ENCODE assay signal across 8 cellular contexts in genomic region chr11:61776561-61777075, GRCh38. TPM values are rescaled to one million over a fixed set of nuclear protein-coding genes. Genes with fewer than 3 reads are reported as not detected.
DNase-seq lines count a peak whose midpoint lies in the region; ATAC-seq, FAIRE-seq and TF ChIP-seq lines count a peak whose summit lies in the region.

No MANE protein-coding gene starts in this region.

- peak; percentile 29 for DNase-seq in NCI-H2171 treated with DMSO at 0.1 percent for 48 hours (lab: John Stamatoyannopoulos, UW)
- DNase-seq in NCI-H2171 (lab: John Stamatoyannopoulos, UW) = no peak
- peak; percentile 100 for DNase-seq in HuH-7.5 (ENCODE audit: low spot score)
- no peak for DNase-seq in breast epithelium (ENCODE audit: low spot score in 2 of 2)
- peak; percentile 23 for DNase-seq in stimulated activated CD8-positive, alpha-beta memory T cell treated with anti-CD3 and anti-CD28 coated beads, Interleukin-12 subunit alpha, Interleukin-12 subunit beta, amount 100 ng/mL, for 24 hours (ENCODE audit: extremely low read depth)

- no peaks in the 10 kb centered on the region for H3K27me3 ChIP-seq in breast epithelium
- no peaks in the 10 kb centered on the region for H3K27me3 ChIP-seq in layer of hippocampus (ENCODE audit: control insufficient read depth, insufficient read depth, low read length)

- FAIRE-seq in TTC549 (lab: Jason Lieb, UNC) = peak; percentile 15

- no peaks in the 10 kb centered on the region for H3K36me3 ChIP-seq in breast epithelium

- intact Hi-C loops in breast epithelium (cut with DNase I; ENCODE audit: low total_unique reads) = no loop called here

- H3K27ac ChIP-seq in breast epithelium (no peak overlapping the region), layer of hippocampus (ENCODE audit: low read depth, low read length) (peak overlapping the region; percentile 76)

- H3K4me3 ChIP-seq in breast epithelium = peak overlapping the region in 2 of 3 donors; percentile 45 to 57

- ATAC-seq in HG02623 (IDR thresholded peaks at IDR 0.05; ENCODE audit: unreplicated experiment) = no peak

- no peaks in the 10 kb centered on the region for H3K4me1 ChIP-seq in breast epithelium

- no peaks in the 10 kb centered on the region for H3K9me3 ChIP-seq in breast epithelium

- no peak for TF ChIP-seq POLR2A in breast epithelium (IDR thresholded peaks at IDR 0.05)

- TF ChIP-seq CTCF in breast epithelium (IDR thresholded peaks at IDR 0.05) = peak; percentile 12 to 27 (median 25)

RNA-seq across cellular contexts. Expression of gene TMEM258, which starts 15.8 kb away (rescaled TPM):
- 10 to 100 TPM; 35.4 to 55.4 (median 35.7) TPM for total RNA-seq in breast epithelium

RNA-seq across cellular contexts. Expression of gene FEN1, which starts 16.1 kb away (rescaled TPM):
- total RNA-seq in breast epithelium = 1 to 10 TPM; 5.9 to 9.2 (median 8.5) TPM

RNA-seq across cellular contexts. Expression of gene MYRF, which starts 24.2 kb away (rescaled TPM):
- total RNA-seq in breast epithelium = 1 to 10 TPM in 1 of 3 donors, under 1 TPM in 2; 0.32 to 6.9 (median 0.66) TPM

RNA-seq across cellular contexts. Expression of gene FADS1, which starts 40.2 kb away (rescaled TPM):
- total RNA-seq in breast epithelium = 100 to 1,000 TPM in 1 of 3 donors, 10 to 100 TPM in 1, 1 to 10 TPM in 1; 8.8 to 112 (median 15.1) TPM

RNA-seq across cellular contexts. Expression of gene FADS2, which starts 51.5 kb away (rescaled TPM):
- 10 to 100 TPM in 1 of 3 donors, 1 to 10 TPM in 2; 5.6 to 35.8 (median 7.5) TPM for total RNA-seq in breast epithelium

Comparison
In these comparisons a context has a peak if more than half of its experiments do, and no peak if none do; other contexts are left out.
1. DNase-seq: peak in NCI-H2171 treated with DMSO at 0.1 percent for 48 hours (single experiment), HuH-7.5 (single experiment) and stimulated activated CD8-positive, alpha-beta memory T cell treated with anti-CD3 and anti-CD28 coated beads, Interleukin-12 subunit alpha, Interleukin-12 subunit beta, amount 100 ng/mL, for 24 hours (single experiment); none in NCI-H2171 (single experiment) and breast epithelium (0 of 2).